In genomic region chr12:109169676-109170075, GRCh38 we compare ENCODE assay signal across 17 cellular contexts. TPM values are rescaled to one million over a fixed set of nuclear protein-coding genes. Genes with fewer than 3 reads are reported as not detected.
DNase-seq lines count a peak whose midpoint lies in the region; ATAC-seq and TF ChIP-seq lines count a peak whose summit lies in the region.
"Had no signal": no experiment of that assay in that cellular context is flagged by ENCODE, and none has a peak within 500 bp of the region (broad histone marks: within the 10 kb centered on the region; RNA-seq: fewer than 3 reads in every experiment).

No MANE protein-coding gene starts in this region.

- DNase-seq in NCI-H2196 (lab: John Stamatoyannopoulos, UW; ENCODE audit: unreplicated experiment) (peak; percentile 10), NCI-H2196 treated with DMSO at 0.1 percent for 48 hours (lab: John Stamatoyannopoulos, UW; ENCODE audit: unreplicated experiment) (no peak), mesenchymal stem cell (peak; percentile 21), sciatic nerve (ENCODE audit: low spot score) (peak; percentile 31), OCI-M2 (lab: John Stamatoyannopoulos, UW; ENCODE audit: unreplicated experiment) (no peak), GM13976 (ENCODE audit: low spot score) (no peak), NCI-H774 (lab: John Stamatoyannopoulos, UW) (no peak)
- DNase-seq in stimulated activated CD4-positive, alpha-beta T cell treated with anti-CD3 and anti-CD28 coated beads, Interleukin-4, amount 100 ng/mL, for 24 hours = no peak
- DNase-seq: 8988T, NCI-H1048, NCI-H146, NCI-H2081 treated with DMSO at 0.1 percent for 48 hours, NCI-H69, PC-9 had no signal

- H3K4me2 ChIP-seq in mesenchymal stem cell (ENCODE audit: low read length, poor library complexity, severe bottlenecking) = no peak overlapping the region
- H3K4me2 ChIP-seq: BLaER1 treated with 17β-estradiol and CSF1 and Interleukin-3, amounts not matched to agents 10 nM and 100 nM; GM23338; PC-9 had no signal

- H2BK12ac ChIP-seq in mesenchymal stem cell (ENCODE audit: low read length in 2 of 2) = no peak overlapping the region

- H2AK5ac ChIP-seq in mesenchymal stem cell (ENCODE audit: low read length, severe bottlenecking) = no peak overlapping the region

- H3K27ac ChIP-seq in mesenchymal stem cell (ENCODE audit: low read length, poor library complexity, severe bottlenecking) = no peak overlapping the region
- H3K27ac ChIP-seq: BLaER1 treated with 17β-estradiol and CSF1 and Interleukin-3, amounts not matched to agents 10 nM and 100 nM; PC-9 had no signal

- no peaks in the 10 kb centered on the region for H3K79me1 ChIP-seq in mesenchymal stem cell (replicated peaks; ENCODE audit: low read length, poor library complexity, severe bottlenecking)

- H3K9ac ChIP-seq in mesenchymal stem cell (ENCODE audit: low read length) = no peak overlapping the region
- H3K9ac ChIP-seq: BLaER1 treated with 17β-estradiol and CSF1 and Interleukin-3, amounts not matched to agents 10 nM and 100 nM had no signal

- H3K27me3 ChIP-seq in mesenchymal stem cell (ENCODE audit: control insufficient read depth in 1 of 2, insufficient read depth in 1 of 2, low read length in 2 of 2) = no peaks in the 10 kb centered on the region
- H3K27me3 ChIP-seq: BLaER1 treated with 17β-estradiol and CSF1 and Interleukin-3, amounts not matched to agents 10 nM and 100 nM had no signal

- no peak overlapping the region for H3K23ac ChIP-seq in mesenchymal stem cell (ENCODE audit: low read length in 2 of 2)

- intact Hi-C loops in sciatic nerve (cut with DNase I) = no loop called here

- H2BK15ac ChIP-seq in mesenchymal stem cell (ENCODE audit: low read depth, poor library complexity, severe bottlenecking) = no peak overlapping the region

- no peaks in the 10 kb centered on the region for H3K4me1 ChIP-seq in mesenchymal stem cell (ENCODE audit: control insufficient read depth, insufficient read depth, low read depth, low read length)

- H4K91ac ChIP-seq in mesenchymal stem cell (ENCODE audit: low read length) = no peak overlapping the region

- H2BK5ac ChIP-seq in mesenchymal stem cell (ENCODE audit: low read depth, low read length, poor library complexity, severe bottlenecking) = no peak overlapping the region

- H3K36me3 ChIP-seq in mesenchymal stem cell (ENCODE audit: control insufficient read depth in 1 of 2, insufficient read depth in 2 of 2, low read depth in 1 of 2, low read length in 2 of 2) = peaks cover 0 to 47% of the 10 kb centered on the region in 2 experiments

- no peak for TF ChIP-seq CTCF in GM13976 (IDR thresholded peaks at IDR 0.05; ENCODE audit: borderline replicate concordance, control extremely low read depth, extremely low read depth, insufficient read depth, missing control alignments)

- no peak overlapping the region for H3K4me3 ChIP-seq in mesenchymal stem cell (ENCODE audit: insufficient read depth in 1 of 2, low read depth in 1 of 2, low read length in 2 of 2)
- H3K4me3 ChIP-seq: BLaER1 treated with 17β-estradiol and CSF1 and Interleukin-3, amounts not matched to agents 10 nM and 100 nM; GM23338; K562; PC-9 had no signal

- in situ Hi-C loops in GM13976 (cut with MboI; ENCODE audit: low sequenced_read_pairs, unreplicated experiment) = no loop called here

- no peak overlapping the region for H3K14ac ChIP-seq in mesenchymal stem cell (ENCODE audit: low read length in 2 of 2)

- no peak overlapping the region for H3K18ac ChIP-seq in mesenchymal stem cell (ENCODE audit: low read depth in 1 of 2, low read length in 2 of 2)

- no peak overlapping the region for H2BK120ac ChIP-seq in mesenchymal stem cell (ENCODE audit: low read depth, low read length)

- no peak overlapping the region for H3K4ac ChIP-seq in mesenchymal stem cell (ENCODE audit: low read depth in 1 of 2, low read length in 2 of 2)

- H3K9me3 ChIP-seq in mesenchymal stem cell (ENCODE audit: control insufficient read depth, low read length) = no peaks in the 10 kb centered on the region

- no peak overlapping the region for H2AFZ ChIP-seq in mesenchymal stem cell (ENCODE audit: low read depth, low read length)
- H2AFZ ChIP-seq: GM23338, PC-9 had no signal

- ATAC-seq in sciatic nerve = no peak
- ATAC-seq: GM23338, K562 had no signal

- 63% methylated on average over 5 of the region's 6 CpGs for WGBS in mesenchymal stem cell

- H4K8ac ChIP-seq in mesenchymal stem cell (ENCODE audit: low read length) = no peak overlapping the region

RNA-seq across cellular contexts. Expression of gene ACACB, which starts 53.3 kb away (rescaled TPM):
- 0.69 TPM for polyA plus RNA-seq in mesenchymal stem cell (2013, experiment 1 of 2)
- 0.88 TPM for polyA plus RNA-seq in mesenchymal stem cell (2013, experiment 2 of 2)
- 112 TPM for total RNA-seq in sciatic nerve

Comparison
In these comparisons a context has a peak if more than half of its experiments do, and no peak if none do; other contexts are left out.
1. DNase-seq: peak in NCI-H2196 (single experiment), mesenchymal stem cell (single experiment) and sciatic nerve (single experiment); none in NCI-H2196 treated with DMSO at 0.1 percent for 48 hours (single experiment), stimulated activated CD4-positive, alpha-beta T cell treated with anti-CD3 and anti-CD28 coated beads, Interleukin-4, amount 100 ng/mL, for 24 hours (single experiment), OCI-M2 (single experiment), GM13976 (single experiment) and NCI-H774 (single experiment).